ENCODE assay signal across 22 cellular contexts in genomic region chr2:207919164-207919919, GRCh38.
DNase-seq lines count a peak whose midpoint lies in the region; ATAC-seq, FAIRE-seq and TF ChIP-seq lines count a peak whose summit lies in the region.
"Had no signal": no experiment of that assay in that cellular context is flagged by ENCODE, and none has a peak within 500 bp of the region (broad histone marks: within the 10 kb centered on the region; RNA-seq: fewer than 3 reads in every experiment).

No MANE protein-coding gene starts in this region.

- peak; percentile 17 for FAIRE-seq in urothelium cell line (lab: Jason Lieb, UNC)
- FAIRE-seq: GM12891, H54 had no signal

- POLR2A ChIA-PET in WTC11 (lab: Charles Lee) = no interaction called here

- no peak overlapping the region for H3K4me3 ChIP-seq in mucosa of stomach (ENCODE audit: low read length)

- peaks cover 19% of the 10 kb centered on the region for H3K36me3 Mint-ChIP-seq in activated naive CD4-positive, alpha-beta T cell treated with anti-CD3 and anti-CD28 coated beads, Interleukin-2, amount 50 U/mL, for 24 hours
- no peaks in the 10 kb centered on the region for H3K36me3 Mint-ChIP-seq in activated naive CD4-positive, alpha-beta T cell treated with anti-CD3 and anti-CD28 coated beads, Interleukin-2, amount 50 U/mL, for 72 hours
- no peaks in the 10 kb centered on the region for H3K36me3 Mint-ChIP-seq in WTC11

- DNase-seq in activated naive CD4-positive, alpha-beta T cell treated with anti-CD3 and anti-CD28 coated beads, Interleukin-2, amount 50 U/mL, for 72 hours (ENCODE audit: low spot score in 2 of 2) = no peak
- DNase-seq in WTC11 (ENCODE audit: low spot score) (no peak), urothelium cell line (ENCODE audit: low spot score) (no peak), SW 1271 (lab: John Stamatoyannopoulos, UW) (no peak)
- DNase-seq: 8988T, Calu3, DMS79 treated with DMSO at 0.1 percent for 48 hours, GF-D8, IMR-90, MM.1S, NCI-H2029, NCI-H226, NCI-H510A, NCI-H69, SHP77 treated with DMSO at 0.1 percent for 48 hours had no signal

- H3K27ac Mint-ChIP-seq in activated naive CD4-positive, alpha-beta T cell treated with anti-CD3 and anti-CD28 coated beads, Interleukin-2, amount 50 U/mL, for 24 hours = peak overlapping the region; percentile 56
- no peak overlapping the region for H3K27ac Mint-ChIP-seq in activated naive CD4-positive, alpha-beta T cell treated with anti-CD3 and anti-CD28 coated beads, Interleukin-2, amount 50 U/mL, for 72 hours
- H3K27ac Mint-ChIP-seq in WTC11 = peak overlapping the region; percentile 24; the same call in 1 of the 2 replicates

- no peak overlapping the region for H3K4me3 Mint-ChIP-seq in activated naive CD4-positive, alpha-beta T cell treated with anti-CD3 and anti-CD28 coated beads, Interleukin-2, amount 50 U/mL, for 24 hours
- no peak overlapping the region for H3K4me3 Mint-ChIP-seq in WTC11

- TF ChIP-seq CTCF in WTC11 (IDR thresholded peaks at IDR 0.05) = no peak

- no peaks in the 10 kb centered on the region for H3K9me3 ChIP-seq in mucosa of stomach (ENCODE audit: control insufficient read depth, low read length)

- no peaks in the 10 kb centered on the region for H3K27me3 Mint-ChIP-seq in activated naive CD4-positive, alpha-beta T cell treated with anti-CD3 and anti-CD28 coated beads, Interleukin-2, amount 50 U/mL, for 24 hours
- H3K27me3 Mint-ChIP-seq in WTC11 (ENCODE audit: low read depth) = no peaks in the 10 kb centered on the region

- no peaks in the 10 kb centered on the region for H3K4me1 Mint-ChIP-seq in activated naive CD4-positive, alpha-beta T cell treated with anti-CD3 and anti-CD28 coated beads, Interleukin-2, amount 50 U/mL, for 24 hours
- H3K4me1 Mint-ChIP-seq in WTC11 = peaks cover 3% of the 10 kb centered on the region; the same call in 1 of the 2 replicates

- H3K36me3 ChIP-seq in mucosa of stomach (ENCODE audit: control insufficient read depth, insufficient read depth, low read length) = no peaks in the 10 kb centered on the region

- no peaks in the 10 kb centered on the region for H3K9me3 Mint-ChIP-seq in activated naive CD4-positive, alpha-beta T cell treated with anti-CD3 and anti-CD28 coated beads, Interleukin-2, amount 50 U/mL, for 24 hours
- no peaks in the 10 kb centered on the region for H3K9me3 Mint-ChIP-seq in activated naive CD4-positive, alpha-beta T cell treated with anti-CD3 and anti-CD28 coated beads, Interleukin-2, amount 50 U/mL, for 72 hours
- H3K9me3 Mint-ChIP-seq in WTC11 = peaks cover 4% of the 10 kb centered on the region; the same call in 1 of the 2 replicates

- ATAC-seq in activated naive CD4-positive, alpha-beta T cell treated with anti-CD3 and anti-CD28 coated beads, Interleukin-2, amount 50 U/mL, for 72 hours = no peak
- ATAC-seq in WTC11 = no peak
- no peak for ATAC-seq in HG02763 (IDR thresholded peaks at IDR 0.05; ENCODE audit: unreplicated experiment)
- ATAC-seq: Panc1 had no signal

- no peaks in the 10 kb centered on the region for H3K27me3 ChIP-seq in mucosa of stomach (ENCODE audit: control insufficient read depth, insufficient read depth, low read length)

- H3K9ac ChIP-seq in mucosa of stomach (ENCODE audit: low read length) = peak overlapping the region; percentile 5
- H3K9ac ChIP-seq: KMS-11 had no signal

- peaks cover 6% of the 10 kb centered on the region for H3K4me1 ChIP-seq in mucosa of stomach (ENCODE audit: control insufficient read depth, insufficient read depth, low read length)

- CTCF ChIA-PET in WTC11 (lab: Charles Lee) = interaction anchor here (0.7 to 0.8 kb wide), 2 partner anchors 15 to 81 kb away, joined by 3 read pairs; no protein-coding TSS in a partner anchor

TF ChIP-seq in WTC11, 78 proteins besides CTCF, POLR2A, EP300 and RAD21:
- TF ChIP-seq ZNF416 (CRISPR knock-in tag; IDR thresholded peaks at IDR 0.05) (no peak), ZNF138 (CRISPR knock-in tag; conservative IDR thresholded peaks at IDR 0.05) (no peak), ATF6 (CRISPR knock-in tag; IDR thresholded peaks at IDR 0.05) (no peak), TEAD1 (CRISPR knock-in tag; IDR thresholded peaks at IDR 0.05) (no peak), SMAD4 (CRISPR knock-in tag; IDR thresholded peaks at IDR 0.05) (no peak), HMGXB4 (CRISPR knock-in tag; IDR thresholded peaks at IDR 0.05) (no peak), ZNF263 (CRISPR knock-in tag; IDR thresholded peaks at IDR 0.05; ENCODE audit: low read depth) (no peak), JAZF1 (CRISPR knock-in tag; IDR thresholded peaks at IDR 0.05) (no peak), EMX1 (CRISPR knock-in tag; IDR thresholded peaks at IDR 0.05) (no peak), NR2C2 (CRISPR knock-in tag; IDR thresholded peaks at IDR 0.05) (no peak), CBFB (CRISPR knock-in tag; IDR thresholded peaks at IDR 0.05; ENCODE audit: low read depth) (no peak), KAT7 (CRISPR knock-in tag; IDR thresholded peaks at IDR 0.05; ENCODE audit: borderline replicate concordance) (no peak), OVOL2 (CRISPR knock-in tag; IDR thresholded peaks at IDR 0.05; ENCODE audit: borderline replicate concordance) (no peak)
- TF ChIP-seq, protein P1, sequence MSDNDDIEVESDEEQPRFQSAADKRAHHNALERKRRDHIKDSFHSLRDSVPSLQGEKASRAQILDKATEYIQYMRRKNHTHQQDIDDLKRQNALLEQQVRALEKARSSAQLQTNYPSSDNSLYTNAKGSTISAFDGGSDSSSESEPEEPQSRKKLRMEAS (CRISPR knock-in tag; IDR thresholded peaks at IDR 0.05) = no peak
- TF ChIP-seq, protein P2, sequence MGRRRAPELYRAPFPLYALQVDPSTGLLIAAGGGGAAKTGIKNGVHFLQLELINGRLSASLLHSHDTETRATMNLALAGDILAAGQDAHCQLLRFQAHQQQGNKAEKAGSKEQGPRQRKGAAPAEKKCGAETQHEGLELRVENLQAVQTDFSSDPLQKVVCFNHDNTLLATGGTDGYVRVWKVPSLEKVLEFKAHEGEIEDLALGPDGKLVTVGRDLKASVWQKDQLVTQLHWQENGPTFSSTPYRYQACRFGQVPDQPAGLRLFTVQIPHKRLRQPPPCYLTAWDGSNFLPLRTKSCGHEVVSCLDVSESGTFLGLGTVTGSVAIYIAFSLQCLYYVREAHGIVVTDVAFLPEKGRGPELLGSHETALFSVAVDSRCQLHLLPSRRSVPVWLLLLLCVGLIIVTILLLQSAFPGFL (CRISPR knock-in tag; IDR thresholded peaks at IDR 0.05; ENCODE audit: borderline replicate concordance) = no peak
- TF ChIP-seq, protein P3, sequence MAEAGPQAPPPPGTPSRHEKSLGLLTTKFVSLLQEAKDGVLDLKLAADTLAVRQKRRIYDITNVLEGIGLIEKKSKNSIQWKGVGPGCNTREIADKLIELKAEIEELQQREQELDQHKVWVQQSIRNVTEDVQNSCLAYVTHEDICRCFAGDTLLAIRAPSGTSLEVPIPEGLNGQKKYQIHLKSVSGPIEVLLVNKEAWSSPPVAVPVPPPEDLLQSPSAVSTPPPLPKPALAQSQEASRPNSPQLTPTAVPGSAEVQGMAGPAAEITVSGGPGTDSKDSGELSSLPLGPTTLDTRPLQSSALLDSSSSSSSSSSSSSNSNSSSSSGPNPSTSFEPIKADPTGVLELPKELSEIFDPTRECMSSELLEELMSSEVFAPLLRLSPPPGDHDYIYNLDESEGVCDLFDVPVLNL (CRISPR knock-in tag; IDR thresholded peaks at IDR 0.05; ENCODE audit: borderline replicate concordance, low read depth) = no peak
- TF ChIP-seq, protein P4, sequence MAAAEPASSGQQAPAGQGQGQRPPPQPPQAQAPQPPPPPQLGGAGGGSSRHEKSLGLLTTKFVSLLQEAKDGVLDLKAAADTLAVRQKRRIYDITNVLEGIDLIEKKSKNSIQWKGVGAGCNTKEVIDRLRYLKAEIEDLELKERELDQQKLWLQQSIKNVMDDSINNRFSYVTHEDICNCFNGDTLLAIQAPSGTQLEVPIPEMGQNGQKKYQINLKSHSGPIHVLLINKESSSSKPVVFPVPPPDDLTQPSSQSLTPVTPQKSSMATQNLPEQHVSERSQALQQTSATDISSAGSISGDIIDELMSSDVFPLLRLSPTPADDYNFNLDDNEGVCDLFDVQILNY (CRISPR knock-in tag; IDR thresholded peaks at IDR 0.05) = no peak
- TF ChIP-seq, protein P5, sequence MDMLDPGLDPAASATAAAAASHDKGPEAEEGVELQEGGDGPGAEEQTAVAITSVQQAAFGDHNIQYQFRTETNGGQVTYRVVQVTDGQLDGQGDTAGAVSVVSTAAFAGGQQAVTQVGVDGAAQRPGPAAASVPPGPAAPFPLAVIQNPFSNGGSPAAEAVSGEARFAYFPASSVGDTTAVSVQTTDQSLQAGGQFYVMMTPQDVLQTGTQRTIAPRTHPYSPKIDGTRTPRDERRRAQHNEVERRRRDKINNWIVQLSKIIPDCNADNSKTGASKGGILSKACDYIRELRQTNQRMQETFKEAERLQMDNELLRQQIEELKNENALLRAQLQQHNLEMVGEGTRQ (CRISPR knock-in tag; IDR thresholded peaks at IDR 0.05) = no peak

Comparison
In these comparisons a context has a peak if more than half of its experiments do, and no peak if none do; other contexts are left out.
1. H3K27ac Mint-ChIP-seq: peak in activated naive CD4-positive, alpha-beta T cell treated with anti-CD3 and anti-CD28 coated beads, Interleukin-2, amount 50 U/mL, for 24 hours (single experiment) and WTC11 (single experiment); none in activated naive CD4-positive, alpha-beta T cell treated with anti-CD3 and anti-CD28 coated beads, Interleukin-2, amount 50 U/mL, for 72 hours (0 of 2).